ENCODE assay signal across 34 cellular contexts in the genomic region with DNA sequence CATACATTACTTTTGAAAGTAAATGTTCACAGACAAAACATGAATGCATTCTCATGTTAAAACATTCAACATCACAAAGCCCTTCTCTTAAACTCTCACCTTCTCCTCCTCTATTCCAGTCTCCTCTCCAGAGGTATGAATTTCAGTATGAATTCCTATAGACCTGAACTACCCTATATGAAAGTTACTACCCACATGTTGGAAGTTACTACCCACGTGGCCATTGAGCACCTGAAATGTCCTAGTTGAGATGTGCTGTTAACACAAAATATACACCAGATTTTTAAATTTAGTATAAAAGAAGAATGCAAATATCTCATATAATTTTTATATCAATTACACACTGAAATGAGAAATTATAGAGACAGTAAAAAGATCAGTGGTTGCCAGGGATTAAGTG.
"Had no signal": no experiment of that assay in that cellular context is flagged by ENCODE, and none has a peak within 500 bp of the region (broad histone marks: within the 10 kb centered on the region; RNA-seq: fewer than 3 reads in every experiment).

No MANE protein-coding gene starts in this region.

- H3K9me3 ChIP-seq: adrenal gland, ascending aorta, body of pancreas, breast epithelium had no signal

- FAIRE-seq: astrocyte, bronchial epithelial cell had no signal

- H3K4me3 ChIP-seq: adrenal gland, ascending aorta, body of pancreas, breast epithelium, cardiac muscle cell had no signal

- H3K4me1 ChIP-seq: ascending aorta, body of pancreas, breast epithelium had no signal

- H3K36me3 ChIP-seq: adrenal gland, ascending aorta, brain microvascular endothelial cell, breast epithelium, cardiac muscle cell had no signal

- H3K27ac ChIP-seq: adrenal gland, ascending aorta, body of pancreas, brain microvascular endothelial cell, breast epithelium, cardiac muscle cell had no signal

- H3K27me3 ChIP-seq: adrenal gland, ascending aorta, body of pancreas, brain microvascular endothelial cell, breast epithelium, cardiac muscle cell had no signal

- ATAC-seq: activated naive CD4-positive, alpha-beta T cell treated with anti-CD3 and anti-CD28 coated beads, Interleukin-2, amount 50 U/mL, for 72 hours; activated naive CD8-positive, alpha-beta T cell treated with anti-CD3 and anti-CD28 coated beads, Interleukin-2, amount 50 U/mL, for 24 hours; activated T-cell treated with anti-CD3 and anti-CD28 coated beads, Interleukin-2, amount 50 U/mL, for 4 hours; activated T-cell treated with anti-CD3 and anti-CD28 coated beads, Interleukin-2, amount 50 U/mL, for 72 hours; activated T-helper 17 cell treated with anti-CD3 and anti-CD28 coated beads, Interleukin-2, amount 50 U/mL, for 72 hours; body of pancreas had no signal

- DNase-seq: activated effector memory CD4-positive, alpha-beta T cell treated with anti-CD3 and anti-CD28 coated beads, Interleukin-2, amount 50 U/mL, for 16 hours; activated effector memory CD4-positive, alpha-beta T cell treated with Interleukin-2 at 50 U/mL for 16 hours; activated gamma-delta T cell; activated gamma-delta T cell treated with Interleukin-2 at 50 U/mL for 16 hours; activated naive CD4-positive, alpha-beta T cell; activated naive CD4-positive, alpha-beta T cell treated with anti-CD3 and anti-CD28 coated beads for 36 hours; activated naive CD4-positive, alpha-beta T cell treated with anti-CD3 and anti-CD28 coated beads, Interleukin-2, amount 10 ng/mL, durations not matched to agents 7 days and 5 days; activated naive CD4-positive, alpha-beta T cell treated with anti-CD3 and anti-CD28 coated beads, Interleukin-2, amount 50 U/mL, for 16 hours; activated naive CD4-positive, alpha-beta T cell treated with Interleukin-2 at 50 U/mL for 16 hours; activated naive CD8-positive, alpha-beta T cell treated with anti-CD3 and anti-CD28 coated beads for 36 hours; activated naive CD8-positive, alpha-beta T cell treated with anti-CD3 and anti-CD28 coated beads, Interleukin-2, amount 10 ng/mL, durations not matched to agents 7 days and 5 days; activated naive CD8-positive, alpha-beta T cell treated with anti-CD3 and anti-CD28 coated beads, Interleukin-2, amount 50 U/mL, for 24 hours; activated T-cell treated with anti-CD3 and anti-CD28 coated beads, Interleukin-2, amount 50 U/mL, for 1 hour; activated T-cell treated with anti-CD3 and anti-CD28 coated beads, Interleukin-2, amount 50 U/mL, for 24 hours; activated T-cell treated with anti-CD3 and anti-CD28 coated beads, Interleukin-2, amount 50 U/mL, for 4 hours; activated T-cell treated with anti-CD3 and anti-CD28 coated beads, Interleukin-2, amount 50 U/mL, for 48 hours; activated T-cell treated with anti-CD3 and anti-CD28 coated beads, Interleukin-2, amount 50 U/mL, for 72 hours; adrenal gland; amniotic stem cell; amygdala; anterior cingulate cortex; aorta; body of pancreas; brain microvascular endothelial cell; caudate nucleus; central memory CD4-positive, alpha-beta T cell; cerebellar nuclear complex had no signal
